17 cellular contexts compared by ENCODE assay signal in genomic region chr12:93616584-93617101, GRCh38. TPM values are rescaled to one million over a fixed set of nuclear protein-coding genes. Genes with fewer than 3 reads are reported as not detected.
A peak's percentile ranks its signal among the peaks of the same experiment; 100 is the strongest.
DNase-seq lines count a peak whose midpoint lies in the region; ATAC-seq and TF ChIP-seq lines count a peak whose summit lies in the region.
"Had no signal": no experiment of that assay in that cellular context is flagged by ENCODE, and none has a peak within 500 bp of the region (broad histone marks: within the 10 kb centered on the region; RNA-seq: fewer than 3 reads in every experiment).

No MANE protein-coding gene starts in this region.

- H3K9ac ChIP-seq in HUES64 (ENCODE audit: low read depth, low read length) (no peak overlapping the region; the same call in 1 of the 2 replicates), mammary epithelial cell (ENCODE audit: insufficient read depth, low read length) (no peak overlapping the region)
- H3K9ac ChIP-seq: KMS-11 had no signal

- peak overlapping the region; percentile 29 for H2AFZ ChIP-seq in mammary epithelial cell (ENCODE audit: low read depth, low read length)

- in situ Hi-C loops in mammary epithelial cell (cut with MboI; ENCODE audit: low sequenced_read_pairs in 2 of 2): no loop called here

- no peaks in the 10 kb centered on the region for H3K4me1 Mint-ChIP-seq in immature natural killer cell
- H3K4me1 Mint-ChIP-seq: activated B cell treated with CpG ODN at 0.5 μM for 24 hours; activated naive CD4-positive, alpha-beta T cell treated with anti-CD3 and anti-CD28 coated beads, Interleukin-2, amount 50 U/mL, for 24 hours had no signal

- no peak for TF ChIP-seq CTCF in mammary epithelial cell (conservative IDR thresholded peaks at IDR 0.05 in 1 of 2, IDR thresholded peaks at IDR 0.05 in 1 of 2; ENCODE audit: extremely low read depth in 1 of 2, insufficient read depth in 1 of 2, low read depth in 1 of 2, low read length in 2 of 2)

- no peak overlapping the region for H3K27ac Mint-ChIP-seq in immature natural killer cell
- H3K27ac Mint-ChIP-seq: activated B cell treated with CpG ODN at 0.5 μM for 24 hours; activated naive CD4-positive, alpha-beta T cell treated with anti-CD3 and anti-CD28 coated beads, Interleukin-2, amount 50 U/mL, for 24 hours had no signal

- H3K4me3 Mint-ChIP-seq in immature natural killer cell: no peak overlapping the region
- H3K4me3 Mint-ChIP-seq: activated B cell treated with CpG ODN at 0.5 μM for 24 hours; activated naive CD4-positive, alpha-beta T cell treated with anti-CD3 and anti-CD28 coated beads, Interleukin-2, amount 50 U/mL, for 24 hours had no signal

- BruUV-seq in mammary epithelial cell (replicated peaks; lab: Mats Ljungman, UMichigan): no TSS peak

- H3K36me3 ChIP-seq in HUES64 (ENCODE audit: insufficient read depth, low read length) (no peaks in the 10 kb centered on the region), mammary epithelial cell (ENCODE audit: insufficient read depth, low read length) (no peaks in the 10 kb centered on the region)

- H3K79me2 ChIP-seq in mammary epithelial cell (ENCODE audit: insufficient read depth, low read length): no peaks in the 10 kb centered on the region

- H4K20me1 ChIP-seq in mammary epithelial cell (ENCODE audit: insufficient read depth, low read length): no peaks in the 10 kb centered on the region

- dilution Hi-C loops in mammary epithelial cell (cut with HindIII; ENCODE audit: low sequenced_read_pairs): no loop called here

- no peaks in the 10 kb centered on the region for H3K9me3 ChIP-seq in HUES64 (ENCODE audit: insufficient read depth, low read depth, low read length)
- H3K9me3 ChIP-seq in mammary epithelial cell (replicated peaks; ENCODE audit: insufficient read depth, low read length): no peaks in the 10 kb centered on the region

- CTCF ChIA-PET in mammary epithelial cell (lab: Charles Lee; ENCODE audit: low non-redundant PET): no interaction called here

- H3K4me1 ChIP-seq in HUES64 (ENCODE audit: insufficient read depth, low read length) (peaks cover 35% of the 10 kb centered on the region), mammary epithelial cell (ENCODE audit: insufficient read depth, low read length) (peaks cover 12% of the 10 kb centered on the region)

- H3K9me3 Mint-ChIP-seq in immature natural killer cell: peaks cover 0 to 2% (median 0%) of the 10 kb centered on the region in 6 donors
- H3K9me3 Mint-ChIP-seq: activated B cell treated with CpG ODN at 0.5 μM for 24 hours; activated naive CD4-positive, alpha-beta T cell treated with anti-CD3 and anti-CD28 coated beads, Interleukin-2, amount 50 U/mL, for 24 hours had no signal

- WGBS in HUES64: 18% methylated on average over 8 of the region's 8 CpGs
- 50% methylated on average over 8 of the region's 8 CpGs for WGBS in mammary epithelial cell (ENCODE audit: low coverage, missing lambda C conversion rate)

- peak; percentile 72 for DNase-seq in CD1c-positive myeloid dendritic cell (ENCODE audit: extremely low spot score)
- peak; percentile 98 for DNase-seq in mammary epithelial cell
- peak; percentile 65 for DNase-seq in iPS-NIHi7 (ENCODE audit: extremely low spot score)
- DNase-seq in NCI-H2171 treated with DMSO at 0.1 percent for 48 hours (lab: John Stamatoyannopoulos, UW): no peak
- DNase-seq in immature natural killer cell: no peak
- no peak for DNase-seq in NCI-H146 (lab: John Stamatoyannopoulos, UW)
- DNase-seq: ACHN, activated B cell treated with CpG ODN at 0.5 μM for 24 hours, COR-L47, left cardiac atrium, NCI-H2107, trophoblast cell had no signal

- H3K27ac ChIP-seq in HUES64 (ENCODE audit: low read depth, low read length): peak overlapping the region; percentile 74
- peak overlapping the region; percentile 25 for H3K27ac ChIP-seq in mammary epithelial cell (ENCODE audit: insufficient read depth, low read depth, low read length)
- H3K27ac ChIP-seq: KMS-11, SK-N-MC had no signal

- H3K27me3 ChIP-seq in HUES64 (ENCODE audit: insufficient read depth, low read length): no peaks in the 10 kb centered on the region
- H3K27me3 ChIP-seq in mammary epithelial cell (ENCODE audit: insufficient read depth, low read length): no peaks in the 10 kb centered on the region

- no peak for ATAC-seq in GM21447 (IDR thresholded peaks at IDR 0.05; ENCODE audit: unreplicated experiment)

- intact Hi-C loops in mammary epithelial cell (cut with micrococcal nuclease): no loop called here

- no peak overlapping the region for H3K4me2 ChIP-seq in mammary epithelial cell (ENCODE audit: insufficient read depth, low read depth, low read length)
- H3K4me2 ChIP-seq: KMS-11 had no signal

- peaks cover 1 to 9% (median 6%) of the 10 kb centered on the region in 3 donors for H3K27me3 Mint-ChIP-seq in immature natural killer cell (ENCODE audit: low read depth in 3 of 3)

- peaks cover 0 to 6% (median 0%) of the 10 kb centered on the region in 3 donors for H3K36me3 Mint-ChIP-seq in immature natural killer cell
- H3K36me3 Mint-ChIP-seq: activated naive CD4-positive, alpha-beta T cell treated with anti-CD3 and anti-CD28 coated beads, Interleukin-2, amount 50 U/mL, for 24 hours had no signal

- H3K4me3 ChIP-seq in HUES64 (ENCODE audit: low read length): no peak overlapping the region
- H3K4me3 ChIP-seq in mammary epithelial cell (replicated peaks in 1 of 3; ENCODE audit: insufficient read depth in 1 of 3, low read depth in 2 of 3, low read length in 3 of 3): no peak overlapping the region
- H3K4me3 ChIP-seq: SK-N-MC had no signal

RNA-seq across cellular contexts. Expression of gene SOCS2, which starts 44.2 kb away (rescaled TPM):
- 38.3 TPM for polyA plus RNA-seq in HUES64 (2013, experiment 1 of 2)
- polyA plus RNA-seq in HUES64 (2013, experiment 2 of 2): 33.7 TPM
- 10 to 100 TPM; 19.4 to 27.0 TPM for total RNA-seq in mammary epithelial cell
- polyA plus RNA-seq in mammary epithelial cell: 8.9 TPM
- polyA minus RNA-seq in mammary epithelial cell: 1.4 TPM
- 10 to 100 TPM; 20.2 to 28.8 (median 25.9) TPM for polyA plus RNA-seq in immature natural killer cell

Comparison
In these comparisons a context has a peak if more than half of its experiments do, and no peak if none do; other contexts are left out.
1. DNase-seq: peak in CD1c-positive myeloid dendritic cell (single experiment), mammary epithelial cell (single experiment) and iPS-NIHi7 (single experiment); none in NCI-H2171 treated with DMSO at 0.1 percent for 48 hours (single experiment), immature natural killer cell (0 of 3) and NCI-H146 (single experiment).